Comparison of ENCODE assay signal across 19 cellular contexts in genomic region chr16:50296807-50297206, GRCh38. TPM values are rescaled to one million over a fixed set of nuclear protein-coding genes. Genes with fewer than 3 reads are reported as not detected.
A peak's percentile ranks its signal among the peaks of the same experiment; 100 is the strongest.
DNase-seq lines count a peak whose midpoint lies in the region; ATAC-seq and TF ChIP-seq lines count a peak whose summit lies in the region.
"Had no signal": no experiment of that assay in that cellular context is flagged by ENCODE, and none has a peak within 500 bp of the region (broad histone marks: within the 10 kb centered on the region; RNA-seq: fewer than 3 reads in every experiment).

No MANE protein-coding gene starts in this region.

- H3K36me3 Mint-ChIP-seq in activated T-cell treated with anti-CD3 and anti-CD28 coated beads, Interleukin-2, amount 50 U/mL, for 72 hours (ENCODE audit: insufficient read depth in 2 of 2) = peaks cover 0 to 11% of the 10 kb centered on the region in 2 donors
- peaks cover 100% of the 10 kb centered on the region for H3K36me3 Mint-ChIP-seq in dendritic cell treated with granulocyte-macrophage colony-stimulating factor and Interleukin-4, amounts not matched to agents 40 ng/mL and 50 ng/mL, for 4 days (ENCODE audit: low read depth)
- H3K36me3 Mint-ChIP-seq: WTC11 had no signal

- no peak overlapping the region for H3K4me2 ChIP-seq in osteoblast (ENCODE audit: insufficient read depth, low read length)

- no peak overlapping the region for H3K4me3 ChIP-seq in osteoblast (ENCODE audit: insufficient read depth, low read length)
- H3K4me3 ChIP-seq: dorsolateral prefrontal cortex, lower lobe of right lung, ovary, SJSA1 had no signal

- peak overlapping the region; percentile 46 for H3K27ac Mint-ChIP-seq in activated T-cell treated with anti-CD3 and anti-CD28 coated beads, Interleukin-2, amount 50 U/mL, for 72 hours
- H3K27ac Mint-ChIP-seq in dendritic cell treated with granulocyte-macrophage colony-stimulating factor and Interleukin-4, amounts not matched to agents 40 ng/mL and 50 ng/mL, for 4 days = peak overlapping the region; percentile 48
- H3K27ac Mint-ChIP-seq: WTC11 had no signal

- no peaks in the 10 kb centered on the region for H3K9me3 Mint-ChIP-seq in activated T-cell treated with anti-CD3 and anti-CD28 coated beads, Interleukin-2, amount 50 U/mL, for 72 hours
- H3K9me3 Mint-ChIP-seq in dendritic cell treated with granulocyte-macrophage colony-stimulating factor and Interleukin-4, amounts not matched to agents 40 ng/mL and 50 ng/mL, for 4 days = no peaks in the 10 kb centered on the region
- H3K9me3 Mint-ChIP-seq: activated T-cell treated with anti-CD3 and anti-CD28 coated beads, Interleukin-2, amount 50 U/mL, for 4 hours; WTC11 had no signal

- H3K27me3 ChIP-seq in osteoblast (ENCODE audit: insufficient read depth, low read length) = no peaks in the 10 kb centered on the region
- H3K27me3 ChIP-seq: dorsolateral prefrontal cortex, ovary, SJSA1 had no signal

- H3K27ac ChIP-seq in osteoblast (ENCODE audit: low read depth, low read length) = no peak overlapping the region
- H3K27ac ChIP-seq: dorsolateral prefrontal cortex, lower lobe of right lung, ovary, SJSA1 had no signal

- no peaks in the 10 kb centered on the region for H3K79me2 ChIP-seq in osteoblast (ENCODE audit: insufficient read depth, low read length)

- no peaks in the 10 kb centered on the region for H3K27me3 Mint-ChIP-seq in activated T-cell treated with anti-CD3 and anti-CD28 coated beads, Interleukin-2, amount 50 U/mL, for 72 hours (ENCODE audit: low read depth)
- H3K27me3 Mint-ChIP-seq in dendritic cell treated with granulocyte-macrophage colony-stimulating factor and Interleukin-4, amounts not matched to agents 40 ng/mL and 50 ng/mL, for 4 days = no peaks in the 10 kb centered on the region

- peaks cover 5% of the 10 kb centered on the region for H4K20me1 ChIP-seq in osteoblast (ENCODE audit: insufficient read depth, low read length)

- DNase-seq in activated T-cell treated with anti-CD3 and anti-CD28 coated beads, Interleukin-2, amount 50 U/mL, for 72 hours = no peak
- DNase-seq in activated T-cell treated with anti-CD3 and anti-CD28 coated beads, Interleukin-2, amount 50 U/mL, for 48 hours = no peak
- peak; percentile 93 for DNase-seq in DMS 273 (lab: John Stamatoyannopoulos, UW; ENCODE audit: unreplicated experiment)
- peak; percentile 55 for DNase-seq in osteoblast (ENCODE audit: insufficient read length, low spot score, missing footprints)
- no peak for DNase-seq in activated CD4-positive, CD25-positive, alpha-beta regulatory T cell treated with anti-CD3 and anti-CD28 coated beads, Interleukin-2, amount 50 U/mL, for 72 hours
- DNase-seq: activated T-cell treated with anti-CD3 and anti-CD28 coated beads, Interleukin-2, amount 50 U/mL, for 4 hours; C1 segment of cervical spinal cord; GDM1; IMR-90; lower lobe of right lung; NCI-H1436; NCI-H748 treated with DMSO at 0.1 percent for 48 hours had no signal

- H3K4me1 Mint-ChIP-seq in activated T-cell treated with anti-CD3 and anti-CD28 coated beads, Interleukin-2, amount 50 U/mL, for 72 hours (ENCODE audit: low read depth) = no peaks in the 10 kb centered on the region
- peaks cover 39% of the 10 kb centered on the region for H3K4me1 Mint-ChIP-seq in dendritic cell treated with granulocyte-macrophage colony-stimulating factor and Interleukin-4, amounts not matched to agents 40 ng/mL and 50 ng/mL, for 4 days (ENCODE audit: low read depth)

- peaks cover 9% of the 10 kb centered on the region for H3K4me1 ChIP-seq in osteoblast (ENCODE audit: insufficient read depth, low read length)
- H3K4me1 ChIP-seq: lower lobe of right lung had no signal

- no peak overlapping the region for H2AFZ ChIP-seq in osteoblast (ENCODE audit: low read length)

- no peak for ATAC-seq in activated T-cell treated with anti-CD3 and anti-CD28 coated beads, Interleukin-2, amount 50 U/mL, for 72 hours (replicated peaks in 1 of 2)
- ATAC-seq in HG03045 (IDR thresholded peaks at IDR 0.05; ENCODE audit: unreplicated experiment) = no peak
- no peak for ATAC-seq in GM19351 (IDR thresholded peaks at IDR 0.05; ENCODE audit: unreplicated experiment)
- ATAC-seq: activated T-cell treated with anti-CD3 and anti-CD28 coated beads, Interleukin-2, amount 50 U/mL, for 4 hours; lower lobe of right lung; WTC11 had no signal

- intact Hi-C loops in dendritic cell treated with granulocyte-macrophage colony-stimulating factor and Interleukin-4, amounts not matched to agents 40 ng/mL and 50 ng/mL, for 4 days (cut with micrococcal nuclease) = no loop called here

- H3K4me3 Mint-ChIP-seq in activated T-cell treated with anti-CD3 and anti-CD28 coated beads, Interleukin-2, amount 50 U/mL, for 72 hours = no peak overlapping the region
- no peak overlapping the region for H3K4me3 Mint-ChIP-seq in dendritic cell treated with granulocyte-macrophage colony-stimulating factor and Interleukin-4, amounts not matched to agents 40 ng/mL and 50 ng/mL, for 4 days
- H3K4me3 Mint-ChIP-seq: activated T-cell treated with anti-CD3 and anti-CD28 coated beads, Interleukin-2, amount 50 U/mL, for 4 hours; WTC11 had no signal

- peaks cover 44% of the 10 kb centered on the region for H3K36me3 ChIP-seq in osteoblast (ENCODE audit: insufficient read depth, low read length)
- H3K36me3 ChIP-seq: ovary had no signal

- no peaks in the 10 kb centered on the region for H3K9me3 ChIP-seq in osteoblast (ENCODE audit: low read depth, low read length)
- H3K9me3 ChIP-seq: lower lobe of right lung, ovary, SJSA1 had no signal

- TF ChIP-seq CTCF in osteoblast (IDR thresholded peaks at IDR 0.05; ENCODE audit: extremely low read depth, low read depth, low read length) = no peak

RNA-seq across cellular contexts. Expression of gene ADCY7, which starts 30.5 kb away (rescaled TPM):
- total RNA-seq in activated T-cell treated with anti-CD3 and anti-CD28 coated beads, Interleukin-2, amount 50 U/mL, for 72 hours = 10 to 100 TPM; 67.5 to 97.1 TPM
- 49.5 and 51.0 TPM in 2 replicates for total RNA-seq in osteoblast

Comparison
In these comparisons a context has a peak if more than half of its experiments do, and no peak if none do; other contexts are left out.
1. DNase-seq: peak in DMS 273 (single experiment) and osteoblast (single experiment); none in activated T-cell treated with anti-CD3 and anti-CD28 coated beads, Interleukin-2, amount 50 U/mL, for 72 hours (0 of 2), activated T-cell treated with anti-CD3 and anti-CD28 coated beads, Interleukin-2, amount 50 U/mL, for 48 hours (0 of 2) and activated CD4-positive, CD25-positive, alpha-beta regulatory T cell treated with anti-CD3 and anti-CD28 coated beads, Interleukin-2, amount 50 U/mL, for 72 hours (single experiment).